In the genomic region with DNA sequence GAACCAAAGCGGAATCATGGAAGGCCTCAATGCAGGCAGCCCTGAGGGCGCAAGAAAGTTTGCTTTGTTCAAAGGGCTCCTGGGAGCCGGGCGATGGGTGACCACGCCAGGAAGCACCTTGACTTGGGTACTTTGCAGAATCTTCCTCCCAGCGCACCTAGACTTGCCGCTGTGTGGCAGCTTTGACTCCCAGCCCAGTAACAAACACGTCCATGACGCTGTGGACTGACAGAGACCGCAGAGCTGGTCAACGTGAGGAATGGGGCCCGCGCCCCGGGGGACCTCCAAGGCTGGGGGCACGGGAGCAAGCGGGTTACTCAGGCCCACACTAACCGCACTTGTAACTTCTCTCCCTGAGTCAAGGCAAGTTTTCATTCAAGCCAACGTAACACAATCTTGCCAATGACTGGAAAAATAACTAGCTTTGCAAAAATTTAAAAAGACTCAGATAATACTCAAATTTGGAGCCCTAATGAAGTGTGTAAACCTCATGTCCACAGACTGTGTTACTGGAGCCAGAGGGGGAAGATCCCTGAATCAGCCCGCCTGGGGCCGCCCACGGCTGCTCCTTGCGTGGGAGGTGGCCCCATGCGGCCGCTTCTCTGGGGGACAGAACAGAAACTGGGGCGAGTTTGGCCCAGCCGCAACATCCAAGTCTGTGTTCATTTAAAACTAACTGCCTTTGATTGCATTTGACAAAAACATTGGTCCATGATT, we compare ENCODE assay signal across 12 cellular contexts.
A peak's percentile ranks its signal among the peaks of the same experiment; 100 is the strongest.
DNase-seq lines count a peak whose midpoint lies in the region; ATAC-seq and TF ChIP-seq lines count a peak whose summit lies in the region.
"Had no signal": no experiment of that assay in that cellular context is flagged by ENCODE, and none has a peak within 500 bp of the region (broad histone marks: within the 10 kb centered on the region; RNA-seq: fewer than 3 reads in every experiment).

No MANE protein-coding gene starts in this region.

- no peaks in the 10 kb centered on the region for H3K36me3 ChIP-seq in brain microvascular endothelial cell (replicated peaks)
- no peaks in the 10 kb centered on the region for H3K36me3 ChIP-seq in neuronal stem cell (replicated peaks in 1 of 2; ENCODE audit: control insufficient read depth in 2 of 2, insufficient read depth in 2 of 2, low read length in 2 of 2)
- H3K36me3 ChIP-seq: BLaER1 treated with 17β-estradiol and CSF1 and Interleukin-3, amounts not matched to agents 10 nM and 100 nM had no signal

- H3K4me3 ChIP-seq in brain microvascular endothelial cell (ENCODE audit: low read depth, low read length): no peak overlapping the region
- no peak overlapping the region for H3K4me3 ChIP-seq in neuronal stem cell (ENCODE audit: low read length in 2 of 2)
- H3K4me3 ChIP-seq: BLaER1 treated with 17β-estradiol and CSF1 and Interleukin-3, amounts not matched to agents 10 nM and 100 nM had no signal

- no peak overlapping the region for H3K23ac ChIP-seq in H9 (ENCODE audit: insufficient read length, low read depth, low read length)
- H3K23ac ChIP-seq in neuronal stem cell (ENCODE audit: low read depth, low read length, poor library complexity): no peak overlapping the region

- H4K8ac ChIP-seq in H9 (replicated peaks; ENCODE audit: insufficient read length, low read depth, low read length) (no peak overlapping the region), neuronal stem cell (ENCODE audit: low read depth, low read length) (no peak overlapping the region)

- no peak overlapping the region for H3T11ph ChIP-seq in H9 (ENCODE audit: low read length)

- no peak overlapping the region for H3K27ac Mint-ChIP-seq in H9

- H3K4me1 ChIP-seq in H9 (ENCODE audit: insufficient read depth, low read length): no peaks in the 10 kb centered on the region
- H3K4me1 ChIP-seq in neuronal stem cell (ENCODE audit: control insufficient read depth in 2 of 2, insufficient read depth in 1 of 2, low read depth in 1 of 2, low read length in 2 of 2): peaks cover 19 to 41% of the 10 kb centered on the region in 2 donors

- no peak overlapping the region for H3K14ac ChIP-seq in H9 (ENCODE audit: insufficient read depth, low read length)
- no peak overlapping the region for H3K14ac ChIP-seq in neuronal stem cell (ENCODE audit: low read length)

- H2BK15ac ChIP-seq in H9 (ENCODE audit: low read depth, low read length): no peak overlapping the region
- H2BK15ac ChIP-seq in neuronal stem cell (ENCODE audit: low read length): no peak overlapping the region

- no peak overlapping the region for H2BK20ac ChIP-seq in H9 (ENCODE audit: low read depth, low read length, poor library complexity, severe bottlenecking)

- H3K9me3 ChIP-seq in H9 (ENCODE audit: control insufficient read depth, low read depth, low read length): no peaks in the 10 kb centered on the region
- H3K9me3 ChIP-seq in neuronal stem cell (replicated peaks in 1 of 2; ENCODE audit: control insufficient read depth in 2 of 2, insufficient read depth in 1 of 2, low read depth in 1 of 2, low read length in 2 of 2): peaks cover 8 to 26% of the 10 kb centered on the region in 2 donors

- no peak overlapping the region for H4K5ac ChIP-seq in H9 (ENCODE audit: insufficient read length, low read depth, low read length)

- H4K20me1 ChIP-seq in H9 (ENCODE audit: control insufficient read depth, insufficient read depth, insufficient read length): no peaks in the 10 kb centered on the region
- H4K20me1 ChIP-seq: BLaER1 treated with 17β-estradiol and CSF1 and Interleukin-3, amounts not matched to agents 10 nM and 100 nM had no signal

- no peak overlapping the region for H3K27ac ChIP-seq in H9 (ENCODE audit: insufficient read length, low read depth, low read length)
- no peak overlapping the region for H3K27ac ChIP-seq in brain microvascular endothelial cell
- no peak overlapping the region for H3K27ac ChIP-seq in neuronal stem cell (replicated peaks; ENCODE audit: low read length)
- H3K27ac ChIP-seq: BLaER1 treated with 17β-estradiol and CSF1 and Interleukin-3, amounts not matched to agents 10 nM and 100 nM had no signal

- H3K18ac ChIP-seq in H9 (ENCODE audit: insufficient read length, low read depth, low read length) (no peak overlapping the region), neuronal stem cell (ENCODE audit: low read length) (no peak overlapping the region)

- no peaks in the 10 kb centered on the region for H3K23me2 ChIP-seq in H9 (ENCODE audit: insufficient read length, low read depth, low read length, poor library complexity, severe bottlenecking)

- peaks cover 65% of the 10 kb centered on the region for H3K27me3 Mint-ChIP-seq in H9 (ENCODE audit: low read depth)

- WGBS in H9 (ENCODE audit: extremely low coverage, insufficient read length, low lambda C conversion rate): no CpG with 5 or more reads among the region's 26 CpGs
- WGBS in neuronal stem cell (ENCODE audit: extremely low coverage in 2 of 2, insufficient read length in 2 of 2, insufficient replicate concordance in 1 of 2), 2 donors: no CpG with 5 or more reads among the region's 26 CpGs

- intact Hi-C loops in left colon (cut with DNase I, micrococcal nuclease): no loop called here

- H3K79me1 ChIP-seq in H9 (ENCODE audit: insufficient read depth, low read depth, low read length, poor library complexity, severe bottlenecking) (no peaks in the 10 kb centered on the region), neuronal stem cell (ENCODE audit: low read depth, low read length) (peaks cover 3% of the 10 kb centered on the region)

- no peak overlapping the region for H2BK5ac ChIP-seq in H9 (ENCODE audit: insufficient read length, low read length)
- peak overlapping the region; percentile 83 for H2BK5ac ChIP-seq in neuronal stem cell (ENCODE audit: low read length)

- no peak overlapping the region for H3K4me2 ChIP-seq in H9 (ENCODE audit: insufficient read depth, insufficient read length, low read length)
- H3K4me2 ChIP-seq in neuronal stem cell (ENCODE audit: insufficient read depth, low read length, poor library complexity, severe bottlenecking): no peak overlapping the region

- no peak overlapping the region for H3K4ac ChIP-seq in H9 (ENCODE audit: low read depth, low read length)
- no peak overlapping the region for H3K4ac ChIP-seq in neuronal stem cell (ENCODE audit: low read length)

- H3K79me2 ChIP-seq in H9 (ENCODE audit: insufficient read depth, low read length): no peaks in the 10 kb centered on the region

- H3K9ac ChIP-seq in H9 (ENCODE audit: extremely low read depth, insufficient read length, low read length) (no peak overlapping the region), neuronal stem cell (ENCODE audit: low read depth, low read length, poor library complexity) (no peak overlapping the region)
- H3K9ac ChIP-seq: BLaER1 treated with 17β-estradiol and CSF1 and Interleukin-3, amounts not matched to agents 10 nM and 100 nM had no signal

- H4K91ac ChIP-seq in H9 (ENCODE audit: insufficient read length, low read depth, low read length) (no peak overlapping the region), neuronal stem cell (ENCODE audit: low read depth, low read length, poor library complexity) (no peak overlapping the region)

- ATAC-seq in left colon (no peak), GM21390 (IDR thresholded peaks at IDR 0.05; ENCODE audit: unreplicated experiment) (no peak)

- H3K27me3 ChIP-seq in H9 (ENCODE audit: insufficient read depth, low read length) (no peaks in the 10 kb centered on the region), brain microvascular endothelial cell (replicated peaks) (peaks cover 21% of the 10 kb centered on the region), neuronal stem cell (ENCODE audit: control insufficient read depth in 3 of 3, insufficient read depth in 3 of 3, low read depth in 1 of 3, low read length in 3 of 3) (no peaks in the 10 kb centered on the region)
- H3K27me3 ChIP-seq: BLaER1 treated with 17β-estradiol and CSF1 and Interleukin-3, amounts not matched to agents 10 nM and 100 nM had no signal

- H2AK5ac ChIP-seq in H9 (ENCODE audit: insufficient read length, low read length) (no peak overlapping the region), neuronal stem cell (ENCODE audit: low read depth, low read length) (no peak overlapping the region)

- in situ Hi-C loops in brain microvascular endothelial cell (cut with HindIII; ENCODE audit: low pct_ligation_motif_present, low sequenced_read_pairs): no loop called here

- H2BK12ac ChIP-seq in H9 (ENCODE audit: insufficient read length, low read depth, low read length) (no peak overlapping the region), neuronal stem cell (ENCODE audit: low read length) (no peak overlapping the region)

- H3K4me1 Mint-ChIP-seq in H9: peaks cover 29 to 39% of the 10 kb centered on the region in 2 experiments

- no peak overlapping the region for H3K56ac ChIP-seq in H9 (ENCODE audit: insufficient read length, low read depth, low read length)

- H3K9me3 Mint-ChIP-seq in H9: peaks cover 6 to 7% of the 10 kb centered on the region in 2 experiments

- H3K4me3 Mint-ChIP-seq in H9: no peak overlapping the region

- DNase-seq in D341Med (ENCODE audit: low spot score) (peak; percentile 35), H9 (peak; percentile 27), brain microvascular endothelial cell (no peak), neuronal stem cell (ENCODE audit: low spot score) (no peak), SKM-1 (lab: John Stamatoyannopoulos, UW; ENCODE audit: unreplicated experiment) (no peak), left colon (no peak)
- no peak for DNase-seq in activated CD8-positive, alpha-beta memory T cell treated with anti-CD3 and anti-CD28 coated beads for 24 hours
- DNase-seq: NCI-H1930, NCI-H2171 treated with DMSO at 0.1 percent for 48 hours, NCI-H510A had no signal

- peaks cover 0 to 6% (median 1%) of the 10 kb centered on the region in 3 experiments; a peak in 4 of 7 replicates for H3K36me3 Mint-ChIP-seq in H9 (ENCODE audit: insufficient read depth in 1 of 3, low read depth in 3 of 3)

- H2AFZ ChIP-seq in H9 (ENCODE audit: low read length) (no peak overlapping the region), neuronal stem cell (ENCODE audit: low read length) (no peak overlapping the region)

- H2BK120ac ChIP-seq in H9 (ENCODE audit: low read depth, low read length, poor library complexity, severe bottlenecking) (no peak overlapping the region), neuronal stem cell (ENCODE audit: low read depth, low read length) (no peak overlapping the region)

- peak; percentile 29; the same call in 1 of the 3 replicates for TF ChIP-seq CTCF in H9 (conservative IDR thresholded peaks at IDR 0.05)
- peak; percentile 3 for TF ChIP-seq CTCF in brain microvascular endothelial cell (IDR thresholded peaks at IDR 0.05; ENCODE audit: low read depth, low read length, missing control alignments)

Comparison
In these comparisons a context has a peak if more than half of its experiments do, and no peak if none do; other contexts are left out.
1. DNase-seq: peak in D341Med (single experiment) and H9 (single experiment); none in brain microvascular endothelial cell (single experiment), neuronal stem cell (single experiment), SKM-1 (single experiment), left colon (0 of 2) and activated CD8-positive, alpha-beta memory T cell treated with anti-CD3 and anti-CD28 coated beads for 24 hours (single experiment).